ENCODE assay signal across 1 cellular context in the genomic region with DNA sequence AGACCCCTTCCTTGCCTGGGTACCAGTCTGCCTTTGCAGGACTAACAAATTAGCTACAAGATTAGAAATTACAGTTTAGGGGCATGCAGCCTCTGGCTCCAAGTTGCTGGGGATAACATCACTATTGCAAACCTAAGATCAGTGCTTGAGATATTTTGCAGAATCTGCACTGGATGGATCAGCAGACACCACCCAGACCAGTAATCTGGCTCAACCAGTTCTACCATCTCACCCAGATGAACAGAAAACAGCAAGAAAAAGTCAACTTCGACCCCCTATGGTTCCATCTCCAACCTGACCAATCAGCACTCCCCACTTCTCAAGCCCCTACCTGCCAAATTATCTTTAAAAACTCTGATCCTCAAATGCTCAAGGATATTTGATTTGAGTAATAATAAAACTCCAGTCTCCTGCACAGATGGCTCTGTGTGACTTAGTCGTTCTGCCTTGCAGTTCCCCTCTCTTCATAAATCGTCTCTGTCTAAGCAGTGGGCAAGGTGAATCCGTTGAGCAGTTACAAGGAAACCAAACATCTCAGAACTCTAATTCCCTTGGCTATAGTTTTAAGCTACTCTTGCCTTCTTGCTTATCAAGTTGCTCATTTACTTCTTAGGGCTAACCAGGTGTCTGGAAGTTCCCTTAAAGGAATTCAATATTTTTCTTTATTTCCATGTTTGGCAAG.
TF ChIP-seq lines count a peak whose summit lies in the region.

No MANE protein-coding gene starts in this region.

TF ChIP-seq in H1, 55 proteins besides CTCF, POLR2A, EP300 and RAD21:
- no peak for TF ChIP-seq FOSL1 (IDR thresholded peaks at IDR 0.05; ENCODE audit: insufficient read depth, low read depth, low read length)
- TF ChIP-seq, protein P1, sequence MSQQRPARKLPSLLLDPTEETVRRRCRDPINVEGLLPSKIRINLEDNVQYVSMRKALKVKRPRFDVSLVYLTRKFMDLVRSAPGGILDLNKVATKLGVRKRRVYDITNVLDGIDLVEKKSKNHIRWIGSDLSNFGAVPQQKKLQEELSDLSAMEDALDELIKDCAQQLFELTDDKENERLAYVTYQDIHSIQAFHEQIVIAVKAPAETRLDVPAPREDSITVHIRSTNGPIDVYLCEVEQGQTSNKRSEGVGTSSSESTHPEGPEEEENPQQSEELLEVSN (IDR thresholded peaks at IDR 0.05), result no peak
- no peak for TF ChIP-seq CHD1 (IDR thresholded peaks at IDR 0.05; ENCODE audit: low read depth, low read length)
- TF ChIP-seq, protein P2, sequence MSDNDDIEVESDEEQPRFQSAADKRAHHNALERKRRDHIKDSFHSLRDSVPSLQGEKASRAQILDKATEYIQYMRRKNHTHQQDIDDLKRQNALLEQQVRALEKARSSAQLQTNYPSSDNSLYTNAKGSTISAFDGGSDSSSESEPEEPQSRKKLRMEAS (IDR thresholded peaks at IDR 0.05), result no peak
- TF ChIP-seq, protein P3, sequence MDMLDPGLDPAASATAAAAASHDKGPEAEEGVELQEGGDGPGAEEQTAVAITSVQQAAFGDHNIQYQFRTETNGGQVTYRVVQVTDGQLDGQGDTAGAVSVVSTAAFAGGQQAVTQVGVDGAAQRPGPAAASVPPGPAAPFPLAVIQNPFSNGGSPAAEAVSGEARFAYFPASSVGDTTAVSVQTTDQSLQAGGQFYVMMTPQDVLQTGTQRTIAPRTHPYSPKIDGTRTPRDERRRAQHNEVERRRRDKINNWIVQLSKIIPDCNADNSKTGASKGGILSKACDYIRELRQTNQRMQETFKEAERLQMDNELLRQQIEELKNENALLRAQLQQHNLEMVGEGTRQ (IDR thresholded peaks at IDR 0.05; ENCODE audit: low read length), result no peak
- no peak for TF ChIP-seq ZNF274 (IDR thresholded peaks at IDR 0.05; ENCODE audit: borderline replicate concordance, extremely low read depth, low read length)
- no peak for TF ChIP-seq CBX8 (IDR thresholded peaks at IDR 0.05; ENCODE audit: borderline replicate concordance, low read depth, low read length)
- TF ChIP-seq SIX5 (IDR thresholded peaks at IDR 0.05; ENCODE audit: low read depth, low read length), result no peak
- no peak for TF ChIP-seq RNF2 (IDR thresholded peaks at IDR 0.05; ENCODE audit: borderline replicate concordance, low read depth, low read length, missing control alignments, poor library complexity, severe bottlenecking)
- no peak for TF ChIP-seq HDAC6 (IDR thresholded peaks at IDR 0.05; ENCODE audit: low read depth, low read length)
- TF ChIP-seq HDAC2 (IDR thresholded peaks at IDR 0.05; ENCODE audit: borderline replicate concordance in 1 of 2, low read depth in 2 of 2, low read length in 2 of 2), result no peak
